12 cellular contexts compared by ENCODE assay signal in the genomic region with DNA sequence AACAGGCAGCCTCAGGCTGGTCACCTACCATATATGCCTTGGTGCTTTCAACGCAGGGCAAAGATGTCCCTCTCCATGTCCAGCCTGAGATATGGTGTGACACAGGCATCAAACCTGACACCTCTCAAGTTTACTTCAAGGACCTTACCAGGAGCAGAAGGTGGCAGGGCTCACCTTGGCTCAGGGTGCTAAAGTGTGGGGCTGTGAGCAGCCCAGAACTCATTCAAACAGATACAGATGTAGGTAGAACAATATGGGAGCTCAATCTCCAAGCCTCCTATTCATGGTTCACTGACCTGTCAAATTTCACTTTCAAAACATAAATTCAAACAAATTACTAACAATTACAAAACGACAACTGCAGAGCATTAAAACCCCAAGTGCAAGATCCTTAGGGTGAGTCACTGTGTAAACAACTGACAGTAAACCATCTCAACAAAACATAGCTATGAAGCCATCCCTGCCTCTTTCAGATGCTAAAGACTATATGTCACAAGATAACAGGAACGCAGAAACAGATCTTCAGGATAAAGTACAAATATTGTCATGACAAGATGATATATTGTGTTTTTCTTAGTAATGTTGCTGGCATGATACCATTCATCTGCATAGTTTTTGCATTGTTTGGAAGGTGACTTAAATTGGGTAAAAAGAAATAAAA.
DNase-seq lines count a peak whose midpoint lies in the region; ATAC-seq, FAIRE-seq and TF ChIP-seq lines count a peak whose summit lies in the region.
"Had no signal": no experiment of that assay in that cellular context is flagged by ENCODE, and none has a peak within 500 bp of the region (broad histone marks: within the 10 kb centered on the region; RNA-seq: fewer than 3 reads in every experiment).

No MANE protein-coding gene starts in this region.

- no peaks in the 10 kb centered on the region for H3K9me3 ChIP-seq in astrocyte (ENCODE audit: insufficient read depth, low read depth, low read length)

- no peak overlapping the region for H3K4me2 ChIP-seq in astrocyte (ENCODE audit: low read length)

- no peak overlapping the region for H3K9ac ChIP-seq in astrocyte (ENCODE audit: low read length)

- TF ChIP-seq CTCF in astrocyte (IDR thresholded peaks at IDR 0.05; ENCODE audit: insufficient read depth, low read depth, low read length), result no peak
- TF ChIP-seq CTCF in retinal pigment epithelial cell (conservative IDR thresholded peaks at IDR 0.05; ENCODE audit: low read depth, low read length), result no peak

- no peak overlapping the region for H2AFZ ChIP-seq in astrocyte (ENCODE audit: low read depth, low read length)

- POLR2A ChIA-PET in activated CD8-positive, alpha-beta T cell treated with anti-CD3 and anti-CD28 coated beads, Interleukin-2, amount 10 ng/mL, durations not matched to agents 7 days and 5 days (lab: Charles Lee), result no interaction called here

- no peak overlapping the region for H3K4me3 ChIP-seq in astrocyte (ENCODE audit: insufficient read depth, low read depth, low read length)
- no peak overlapping the region for H3K4me3 ChIP-seq in retinal pigment epithelial cell (ENCODE audit: low read length)
- H3K4me3 ChIP-seq: cardiac muscle cell had no signal

- CTCF ChIA-PET in activated CD8-positive, alpha-beta T cell treated with anti-CD3 and anti-CD28 coated beads, Interleukin-2, amount 10 ng/mL, durations not matched to agents 7 days and 5 days (lab: Charles Lee), result no interaction called here

- H3K36me3 ChIP-seq in astrocyte (ENCODE audit: insufficient read depth, low read length), result no peaks in the 10 kb centered on the region
- H3K36me3 ChIP-seq: cardiac muscle cell had no signal

- no peaks in the 10 kb centered on the region for H3K27me3 ChIP-seq in astrocyte (ENCODE audit: insufficient read depth, low read length)

- H3K79me2 ChIP-seq in astrocyte (ENCODE audit: insufficient read depth, low read length), result no peaks in the 10 kb centered on the region

- H3K27ac ChIP-seq in astrocyte (ENCODE audit: low read depth, low read length), result no peak overlapping the region
- H3K27ac ChIP-seq: cardiac muscle cell had no signal

- no peaks in the 10 kb centered on the region for H4K20me1 ChIP-seq in astrocyte (ENCODE audit: insufficient read depth, low read length)

- H3K27ac Mint-ChIP-seq in astrocyte (ENCODE audit: unreplicated experiment), result no peak overlapping the region
- no peak overlapping the region for H3K27ac Mint-ChIP-seq in activated CD8-positive, alpha-beta T cell treated with anti-CD3 and anti-CD28 coated beads, Interleukin-2, amount 10 ng/mL, durations not matched to agents 7 days and 5 days

- peaks cover 3% of the 10 kb centered on the region for H3K4me1 Mint-ChIP-seq in astrocyte (ENCODE audit: low read depth, unreplicated experiment)
- no peaks in the 10 kb centered on the region for H3K4me1 Mint-ChIP-seq in activated CD8-positive, alpha-beta T cell treated with anti-CD3 and anti-CD28 coated beads, Interleukin-2, amount 10 ng/mL, durations not matched to agents 7 days and 5 days (ENCODE audit: low read depth)

- H3K9me3 Mint-ChIP-seq in astrocyte (ENCODE audit: unreplicated experiment), result peaks cover 3% of the 10 kb centered on the region
- peaks cover 8% of the 10 kb centered on the region for H3K9me3 Mint-ChIP-seq in activated CD8-positive, alpha-beta T cell treated with anti-CD3 and anti-CD28 coated beads, Interleukin-2, amount 10 ng/mL, durations not matched to agents 7 days and 5 days (ENCODE audit: insufficient read depth)

- H3K36me3 Mint-ChIP-seq in astrocyte (ENCODE audit: low read depth, unreplicated experiment), result no peaks in the 10 kb centered on the region
- H3K36me3 Mint-ChIP-seq in activated CD8-positive, alpha-beta T cell treated with anti-CD3 and anti-CD28 coated beads, Interleukin-2, amount 10 ng/mL, durations not matched to agents 7 days and 5 days (ENCODE audit: low read depth), result no peaks in the 10 kb centered on the region

- peak; percentile 42 for ATAC-seq in GM18870 (IDR thresholded peaks at IDR 0.05; ENCODE audit: unreplicated experiment)
- ATAC-seq in HG02938 (IDR thresholded peaks at IDR 0.05; ENCODE audit: unreplicated experiment), result peak; percentile 51
- ATAC-seq in activated CD8-positive, alpha-beta T cell treated with anti-CD3 and anti-CD28 coated beads, Interleukin-2, amount 10 ng/mL, durations not matched to agents 7 days and 5 days, result no peak

- no peak for FAIRE-seq in astrocyte (lab: Jason Lieb, UNC)

- H3K27me3 Mint-ChIP-seq in astrocyte (ENCODE audit: low read depth, unreplicated experiment), result no peaks in the 10 kb centered on the region
- no peaks in the 10 kb centered on the region for H3K27me3 Mint-ChIP-seq in activated CD8-positive, alpha-beta T cell treated with anti-CD3 and anti-CD28 coated beads, Interleukin-2, amount 10 ng/mL, durations not matched to agents 7 days and 5 days (ENCODE audit: low read depth)

- no peaks in the 10 kb centered on the region for H3K4me1 ChIP-seq in astrocyte (ENCODE audit: insufficient read depth, low read length)

- DNase-seq in astrocyte (ENCODE audit: low read depth) (peak; percentile 47), retinal pigment epithelial cell (ENCODE audit: low read depth) (peak; percentile 19), NCI-H2081 (lab: John Stamatoyannopoulos, UW) (no peak), UCSD-AML1 (lab: John Stamatoyannopoulos, UW; ENCODE audit: unreplicated experiment) (no peak)
- DNase-seq in activated CD8-positive, alpha-beta T cell treated with anti-CD3 and anti-CD28 coated beads, Interleukin-2, amount 10 ng/mL, durations not matched to agents 7 days and 5 days, result no peak
- DNase-seq: activated CD8-positive, alpha-beta memory T cell treated with anti-CD3 and anti-CD28 coated beads, Interleukin-2, amount 50 U/mL, for 4 hours; midbrain; NCI-H510A treated with DMSO at 0.1 percent for 48 hours; T-helper 2 cell had no signal

- no peak overlapping the region for H3K4me3 Mint-ChIP-seq in astrocyte (ENCODE audit: unreplicated experiment)
- H3K4me3 Mint-ChIP-seq in activated CD8-positive, alpha-beta T cell treated with anti-CD3 and anti-CD28 coated beads, Interleukin-2, amount 10 ng/mL, durations not matched to agents 7 days and 5 days, result no peak overlapping the region

Comparison
In these comparisons a context has a peak if more than half of its experiments do, and no peak if none do; other contexts are left out.
1. DNase-seq: peak in astrocyte (single experiment) and retinal pigment epithelial cell (single experiment); none in activated CD8-positive, alpha-beta T cell treated with anti-CD3 and anti-CD28 coated beads, Interleukin-2, amount 10 ng/mL, durations not matched to agents 7 days and 5 days (single experiment), NCI-H2081 (0 of 2) and UCSD-AML1 (single experiment).